21 cellular contexts compared by ENCODE assay signal in the genomic region with DNA sequence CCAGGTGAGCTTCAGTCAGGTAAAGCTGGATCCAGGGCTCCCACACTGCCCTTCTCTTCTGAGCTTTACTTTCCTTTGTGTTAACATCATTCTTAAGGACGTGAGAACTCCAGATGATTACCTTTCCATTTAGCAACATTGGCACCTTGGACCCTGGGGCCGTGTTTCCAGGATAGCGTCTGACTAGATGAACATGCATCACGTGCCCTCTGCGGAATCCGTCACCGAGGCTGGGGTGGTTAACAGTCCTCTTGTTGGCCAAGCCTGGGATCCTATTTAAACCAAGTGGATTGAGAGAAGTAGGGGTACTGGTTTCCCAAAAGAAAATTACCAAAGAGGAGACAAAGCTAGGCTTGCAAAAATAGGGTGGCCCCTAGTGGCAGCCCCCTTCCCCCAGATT. TPM values are rescaled to one million over a fixed set of nuclear protein-coding genes. Genes with fewer than 3 reads are reported as not detected.
A peak's percentile ranks its signal among the peaks of the same experiment; 100 is the strongest.
DNase-seq lines count a peak whose midpoint lies in the region; ATAC-seq and TF ChIP-seq lines count a peak whose summit lies in the region.
"Had no signal": no experiment of that assay in that cellular context is flagged by ENCODE, and none has a peak within 500 bp of the region (broad histone marks: within the 10 kb centered on the region; RNA-seq: fewer than 3 reads in every experiment).

No MANE protein-coding gene starts in this region.

- H3K36me3 ChIP-seq in GM23338 (ENCODE audit: insufficient read depth): no peaks in the 10 kb centered on the region
- peaks cover 66% of the 10 kb centered on the region for H3K36me3 ChIP-seq in KOPT-K1 (ENCODE audit: insufficient read depth, low read length)
- peaks cover 3 to 99% (median 63%) of the 10 kb centered on the region in 6 donors for H3K36me3 ChIP-seq in spleen

- H3F3A ChIP-seq in GM23338 (replicated peaks; ENCODE audit: low read depth): no peaks in the 10 kb centered on the region

- no peaks in the 10 kb centered on the region; the same call in 1 of the 2 replicates for H4K20me1 ChIP-seq in GM23338 (replicated peaks; ENCODE audit: insufficient read depth)

- H3K4me1 ChIP-seq in GM23338 (ENCODE audit: insufficient read depth) (no peaks in the 10 kb centered on the region), spleen (peaks cover 15 to 62% (median 39%) of the 10 kb centered on the region in 6 donors)
- H3K4me1 ChIP-seq: BE2C, HAP-1 had no signal

- H3K27me3 Mint-ChIP-seq in GM23338 (ENCODE audit: insufficient read depth, low read depth, poor library complexity) (peaks cover 11% of the 10 kb centered on the region), endothelial cell (ENCODE audit: unreplicated experiment) (peaks cover 5% of the 10 kb centered on the region)
- H3K27me3 Mint-ChIP-seq: CD4-positive, alpha-beta T cell; CD8-positive, alpha-beta memory T cell had no signal

- intact Hi-C loops in spleen (cut with DNase I; ENCODE audit: low total_unique reads): no loop called here

- H3K4me3 Mint-ChIP-seq in GM23338 (no peak overlapping the region), endothelial cell (ENCODE audit: unreplicated experiment) (peak overlapping the region; percentile 62)
- H3K4me3 Mint-ChIP-seq: CD14-positive monocyte, HFFc6 had no signal

- peaks cover 5% of the 10 kb centered on the region; the same call in 2 of the 3 replicates for H3K9me3 Mint-ChIP-seq in GM23338
- no peaks in the 10 kb centered on the region for H3K9me3 Mint-ChIP-seq in endothelial cell (ENCODE audit: unreplicated experiment)
- H3K9me3 Mint-ChIP-seq: CD4-positive, alpha-beta T cell; HFFc6 had no signal

- no peak overlapping the region for H3K4me2 ChIP-seq in GM23338
- H3K4me2 ChIP-seq: A549; BLaER1 treated with 17β-estradiol and CSF1 and Interleukin-3, amounts not matched to agents 10 nM and 100 nM had no signal

- TF ChIP-seq CTCF in GM23338 (conservative IDR thresholded peaks at IDR 0.05; ENCODE audit: low read depth in 2 of 2) (no peak), endothelial cell (IDR thresholded peaks at IDR 0.05; ENCODE audit: unreplicated experiment) (no peak), spleen (IDR thresholded peaks at IDR 0.05 in 8 of 11, conservative IDR thresholded peaks at IDR 0.05 in 3 of 11) (no peak)

- H3K27ac Mint-ChIP-seq in GM23338 (no peak overlapping the region), endothelial cell (ENCODE audit: unreplicated experiment) (no peak overlapping the region)
- H3K27ac Mint-ChIP-seq: CD14-positive monocyte; CD4-positive, alpha-beta T cell; HFFc6 had no signal

- H3K4me1 Mint-ChIP-seq in GM23338 (no peaks in the 10 kb centered on the region; the same call in 2 of the 3 replicates), endothelial cell (ENCODE audit: unreplicated experiment) (peaks cover under 1% of the 10 kb centered on the region)

- TF ChIP-seq POLR2A in spleen (IDR thresholded peaks at IDR 0.05): no peak

- H3K9me3 ChIP-seq in KOPT-K1 (ENCODE audit: insufficient read depth, low read length, poor library complexity, severe bottlenecking) (peaks cover 9% of the 10 kb centered on the region), spleen (peaks cover 0 to 8% (median 6%) of the 10 kb centered on the region in 8 donors)
- H3K9me3 ChIP-seq: A549, BE2C, HAP-1 had no signal

- ATAC-seq in GM23338 (no peak), HG03520 (IDR thresholded peaks at IDR 0.05; ENCODE audit: unreplicated experiment) (no peak)

- 88 to 98% (median 97%) methylated on average over 7 of the region's 7 CpGs for WGBS in spleen, 5 donors

- H2AFZ ChIP-seq in GM23338: no peak overlapping the region

- H3K27me3 ChIP-seq in GM23338 (ENCODE audit: insufficient read depth) (no peaks in the 10 kb centered on the region), spleen (replicated peaks in 1 of 7) (no peaks in the 10 kb centered on the region)
- H3K27me3 ChIP-seq: BE2C; BLaER1 treated with 17β-estradiol and CSF1 and Interleukin-3, amounts not matched to agents 10 nM and 100 nM had no signal

- peak; percentile 17 for DNase-seq in GM23338 (ENCODE audit: low spot score)
- no peak for DNase-seq in endothelial cell (ENCODE audit: low spot score)
- peak; percentile 75 for DNase-seq in spleen
- DNase-seq in globus pallidus (ENCODE audit: low spot score): no peak
- DNase-seq in DMS79 (lab: John Stamatoyannopoulos, UW): no peak
- DNase-seq: AML-193; CD8-positive, alpha-beta memory T cell; DMS 273 treated with DMSO at 0.1 percent for 48 hours; DMS79 treated with DMSO at 0.1 percent for 48 hours; GF-D8; GOT3; HFFc6 had no signal

- H3K9me2 ChIP-seq in GM23338 (ENCODE audit: insufficient read depth): no peaks in the 10 kb centered on the region

- H3K79me2 ChIP-seq in GM23338 (replicated peaks; ENCODE audit: insufficient read depth): peaks cover 5% of the 10 kb centered on the region; the same call in 1 of the 2 replicates

- H3K27ac ChIP-seq in GM23338 (ENCODE audit: low read depth) (no peak overlapping the region), KOPT-K1 (ENCODE audit: low read depth, low read length, poor library complexity, severe bottlenecking) (peak overlapping the region; percentile 17), spleen (no peak overlapping the region)
- H3K27ac ChIP-seq: A549; BLaER1 treated with 17β-estradiol and CSF1 and Interleukin-3, amounts not matched to agents 10 nM and 100 nM had no signal

- H3K4me3 ChIP-seq in GM23338: no peak overlapping the region
- no peak overlapping the region for H3K4me3 ChIP-seq in spleen
- H3K4me3 ChIP-seq: A549; BLaER1 treated with 17β-estradiol and CSF1 and Interleukin-3, amounts not matched to agents 10 nM and 100 nM; HAP-1 had no signal

- H3K36me3 Mint-ChIP-seq in GM23338 (ENCODE audit: low read depth) (peaks cover 49% of the 10 kb centered on the region), endothelial cell (ENCODE audit: low read depth, unreplicated experiment) (peaks cover 32% of the 10 kb centered on the region)

TF ChIP-seq in GM23338, 12 proteins besides CTCF, POLR2A, EP300 and RAD21 (continues in another document):
- TF ChIP-seq STAT1 (IDR thresholded peaks at IDR 0.05; ENCODE audit: unreplicated experiment) (no peak), EZH2phosphoT487 (IDR thresholded peaks at IDR 0.05; ENCODE audit: unreplicated experiment) (no peak), ZNF114 (CRISPR knock-in tag; IDR thresholded peaks at IDR 0.05) (no peak), POLR2AphosphoS5 (IDR thresholded peaks at IDR 0.05; ENCODE audit: low read depth) (no peak), EZH2 (IDR thresholded peaks at IDR 0.05; ENCODE audit: low read depth, unreplicated experiment) (no peak), JUNB (IDR thresholded peaks at IDR 0.05; ENCODE audit: unreplicated experiment) (no peak), CREB1 (CRISPR knock-in tag; IDR thresholded peaks at IDR 0.05; ENCODE audit: low read depth) (no peak)
- TF ChIP-seq, protein P1, sequence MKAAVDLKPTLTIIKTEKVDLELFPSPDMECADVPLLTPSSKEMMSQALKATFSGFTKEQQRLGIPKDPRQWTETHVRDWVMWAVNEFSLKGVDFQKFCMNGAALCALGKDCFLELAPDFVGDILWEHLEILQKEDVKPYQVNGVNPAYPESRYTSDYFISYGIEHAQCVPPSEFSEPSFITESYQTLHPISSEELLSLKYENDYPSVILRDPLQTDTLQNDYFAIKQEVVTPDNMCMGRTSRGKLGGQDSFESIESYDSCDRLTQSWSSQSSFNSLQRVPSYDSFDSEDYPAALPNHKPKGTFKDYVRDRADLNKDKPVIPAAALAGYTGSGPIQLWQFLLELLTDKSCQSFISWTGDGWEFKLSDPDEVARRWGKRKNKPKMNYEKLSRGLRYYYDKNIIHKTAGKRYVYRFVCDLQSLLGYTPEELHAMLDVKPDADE (IDR thresholded peaks at IDR 0.05): no peak

RNA-seq across cellular contexts. Expression of a gene that starts 3.9 kb away (rescaled TPM):
- total RNA-seq in GM23338 (2014; rRNA removed; shearing (Covaris generic)): 0.19 and 2.4 TPM in 2 replicates
- 1.3 and 2.2 TPM in 2 replicates for polyA plus RNA-seq in GM23338 (2016; fragmentation: Nextera tagmentation; extraction: Ambion mirVana)
- 5.4 TPM for total RNA-seq in endothelial cell (ENCODE audit: unreplicated experiment)
- 10 to 100 TPM; 28.6 to 38.9 (median 32.2) TPM for total RNA-seq in spleen
- polyA plus RNA-seq in spleen: 10 to 100 TPM; 32.1 to 54.2 (median 48.8) TPM

RNA-seq across cellular contexts. Expression of a gene that starts 6.4 kb away (rescaled TPM):
- 30.0 and 48.5 TPM in 2 replicates for total RNA-seq in GM23338 (2014; rRNA removed; shearing (Covaris generic))
- 37.2 and 38.0 TPM in 2 replicates for polyA plus RNA-seq in GM23338 (2016; fragmentation: Nextera tagmentation; extraction: Ambion mirVana)
- total RNA-seq in endothelial cell (ENCODE audit: unreplicated experiment): 68.4 TPM
- 10 to 100 TPM; 26.9 to 41.1 (median 29.8) TPM for total RNA-seq in spleen
- 10 to 100 TPM; 30.0 to 91.4 (median 68.1) TPM for polyA plus RNA-seq in spleen

RNA-seq across cellular contexts. Expression of a gene that starts 30.2 kb away (rescaled TPM):
- total RNA-seq in GM23338 (2014; rRNA removed; shearing (Covaris generic)): 64.2 and 65.4 TPM in 2 replicates
- polyA plus RNA-seq in GM23338 (2016; fragmentation: Nextera tagmentation; extraction: Ambion mirVana): 22.8 and 23.5 TPM in 2 replicates
- total RNA-seq in endothelial cell (ENCODE audit: unreplicated experiment): 61.0 TPM
- 10 to 100 TPM; 44.3 to 63.5 (median 54.5) TPM for total RNA-seq in spleen
- polyA plus RNA-seq in spleen: 10 to 100 TPM; 21.1 to 34.0 (median 26.6) TPM

RNA-seq across cellular contexts. Expression of a gene that starts 49.2 kb away (rescaled TPM):
- total RNA-seq in GM23338 (2014; rRNA removed; shearing (Covaris generic)): 0.83 TPM in 1 of 2 replicates, not detected in the other
- polyA plus RNA-seq in GM23338 (2016; fragmentation: Nextera tagmentation; extraction: Ambion mirVana) (1.9 and 2.3 TPM in 2 replicates), spleen (100 to 1,000 TPM; 202 to 312 (median 278) TPM)
- total RNA-seq in endothelial cell (ENCODE audit: unreplicated experiment) (not detected), spleen (100 to 1,000 TPM in 3 of 7 donors, 10 to 100 TPM in 4; 77.0 to 120 (median 98.0) TPM)
- total RNA-seq: CD8-positive, alpha-beta memory T cell; Daoy; HFFc6 had no signal
- polyA plus RNA-seq: A549; CD8-positive, alpha-beta memory T cell had no signal

RNA-seq across cellular contexts. Expression of a gene that starts 55.9 kb away (rescaled TPM):
- total RNA-seq in GM23338 (2014; rRNA removed; shearing (Covaris generic)): 25.2 and 27.2 TPM in 2 replicates
- polyA plus RNA-seq in GM23338 (2016; fragmentation: Nextera tagmentation; extraction: Ambion mirVana) (11.8 and 13.0 TPM in 2 replicates), spleen (10 to 100 TPM; 40.8 to 90.0 (median 64.5) TPM)
- total RNA-seq in endothelial cell (ENCODE audit: unreplicated experiment) (16.0 TPM), spleen (10 to 100 TPM; 43.1 to 82.5 (median 51.0) TPM)

Comparison
In these comparisons a context has a peak if more than half of its experiments do, and no peak if none do; other contexts are left out.
1. DNase-seq: peak in GM23338 (single experiment) and spleen (single experiment); none in endothelial cell (single experiment), globus pallidus (single experiment) and DMS79 (single experiment).